Comparison of ENCODE assay signal across 20 cellular contexts in the genomic region with DNA sequence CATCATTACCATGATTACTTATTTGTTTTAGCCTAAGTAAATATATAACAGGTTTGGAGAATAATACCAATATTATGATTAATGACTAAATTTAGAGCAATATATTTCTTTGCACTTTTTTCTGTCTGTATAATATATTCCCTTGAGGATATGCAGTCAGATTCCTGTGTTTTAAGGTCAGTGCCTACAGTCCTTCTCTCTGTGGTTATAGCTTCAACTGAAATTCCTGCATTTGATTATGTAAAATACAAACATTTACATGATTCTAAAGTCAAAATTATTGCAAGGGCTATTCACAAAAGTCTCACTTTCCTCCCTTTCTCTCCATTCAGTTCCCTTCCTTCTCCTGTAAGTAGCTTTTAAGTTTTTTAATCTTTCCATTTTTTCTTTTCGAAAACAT.
DNase-seq lines count a peak whose midpoint lies in the region; ATAC-seq, FAIRE-seq and TF ChIP-seq lines count a peak whose summit lies in the region.
"Had no signal": no experiment of that assay in that cellular context is flagged by ENCODE, and none has a peak within 500 bp of the region (broad histone marks: within the 10 kb centered on the region; RNA-seq: fewer than 3 reads in every experiment).

No MANE protein-coding gene starts in this region.

- H3K9ac ChIP-seq in Loucy (ENCODE audit: low read depth, low read length, poor library complexity, severe bottlenecking), result no peak overlapping the region

- peaks cover 28% of the 10 kb centered on the region for H3K4me1 ChIP-seq in Loucy (ENCODE audit: insufficient read depth, low read length, poor library complexity, severe bottlenecking)
- H3K4me1 ChIP-seq: Caco-2 had no signal

- H3K27me3 ChIP-seq in Loucy (ENCODE audit: insufficient read depth, low read length, poor library complexity, severe bottlenecking), result no peaks in the 10 kb centered on the region
- H3K27me3 ChIP-seq: SJSA1 had no signal

- peaks cover 3% of the 10 kb centered on the region; the same call in 1 of the 2 replicates for H3F3A ChIP-seq in Loucy (ENCODE audit: low read depth)

- H3K79me2 ChIP-seq in Loucy (ENCODE audit: insufficient read depth, low read length), result no peaks in the 10 kb centered on the region

- no peaks in the 10 kb centered on the region for H3K9me3 ChIP-seq in Loucy (ENCODE audit: insufficient read depth, low read depth, low read length)

- ATAC-seq in GM21717 (IDR thresholded peaks at IDR 0.05; ENCODE audit: unreplicated experiment) (no peak), HG03039 (IDR thresholded peaks at IDR 0.05; ENCODE audit: unreplicated experiment) (no peak)
- ATAC-seq: GM12878, K562 had no signal

- TF ChIP-seq CTCF in Loucy (conservative IDR thresholded peaks at IDR 0.05; ENCODE audit: low read length), result no peak

- H3K4me3 ChIP-seq in Loucy (ENCODE audit: low read length, poor library complexity, severe bottlenecking), result no peak overlapping the region
- H3K4me3 ChIP-seq: GM12878, K562, SJSA1 had no signal

- H3K9me2 ChIP-seq in Loucy (replicated peaks; ENCODE audit: low read depth, low read length), result no peaks in the 10 kb centered on the region

- no peaks in the 10 kb centered on the region for H4K20me1 ChIP-seq in Loucy (ENCODE audit: insufficient read depth, low read length, poor library complexity, severe bottlenecking)

- peak; percentile 14 for FAIRE-seq in A204.1 (lab: Jason Lieb, UNC)
- FAIRE-seq: GM12878, K562 had no signal

- DNase-seq in astrocyte of the hippocampus (ENCODE audit: low read depth, low spot score) (peak; percentile 42), fibroblast of peridontal ligament (ENCODE audit: extremely low read depth) (peak; percentile 81), T1000 (lab: John Stamatoyannopoulos, UW) (no peak)
- DNase-seq in stimulated activated CD4-positive, alpha-beta T cell treated with anti-CD3 and anti-CD28 coated beads, Interleukin-4, amount 100 ng/mL, for 1 hour, result no peak
- DNase-seq: 8988T; Caco-2; CD4-positive, alpha-beta T cell; DMS153; GF-D8; NCI-H1417 treated with DMSO at 0.1 percent for 48 hours; NCI-H187 treated with DMSO at 0.1 percent for 48 hours; NCI-H2227 treated with DMSO at 0.1 percent for 48 hours; NCI-H510A treated with DMSO at 0.1 percent for 48 hours had no signal

- peak overlapping the region; percentile 37 for H3K4me2 ChIP-seq in Loucy (ENCODE audit: low read depth, low read length, poor library complexity, severe bottlenecking)

- no peak overlapping the region for H2AFZ ChIP-seq in Loucy (ENCODE audit: low read length)

- no peaks in the 10 kb centered on the region for H3K36me3 ChIP-seq in Loucy (ENCODE audit: insufficient read depth, low read length)
- H3K36me3 ChIP-seq: SJSA1 had no signal

Comparison
In these comparisons a context has a peak if more than half of its experiments do, and no peak if none do; other contexts are left out.
1. DNase-seq: peak in astrocyte of the hippocampus (single experiment) and fibroblast of peridontal ligament (single experiment); none in stimulated activated CD4-positive, alpha-beta T cell treated with anti-CD3 and anti-CD28 coated beads, Interleukin-4, amount 100 ng/mL, for 1 hour (single experiment) and T1000 (single experiment).